In genomic region chr4:184953971-184954370, GRCh38 we compare ENCODE assay signal across 26 cellular contexts.
"Had no signal": no experiment of that assay in that cellular context is flagged by ENCODE, and none has a peak within 500 bp of the region (broad histone marks: within the 10 kb centered on the region; RNA-seq: fewer than 3 reads in every experiment).

No MANE protein-coding gene starts in this region.

- H3K27ac Mint-ChIP-seq: dendritic cell treated with granulocyte-macrophage colony-stimulating factor and Interleukin-4, amounts not matched to agents 40 ng/mL and 50 ng/mL, for 4 days; nephron progenitor cell; stimulated activated naive CD8-positive, alpha-beta T cell treated with anti-CD3 and anti-CD28 coated beads, Interleukin-15, amount 100 ng/mL, for 72 hours had no signal

- H3K27ac ChIP-seq: gastroesophageal sphincter, heart left ventricle, hepatocyte, left lung, neutrophil, prostate gland, right atrium auricular region, thyroid gland had no signal

- H3K36me3 ChIP-seq: gastroesophageal sphincter, heart left ventricle, left lung, neutrophil, prostate gland, right atrium auricular region, thyroid gland had no signal

- H3K4me1 Mint-ChIP-seq: stimulated activated naive CD8-positive, alpha-beta T cell treated with anti-CD3 and anti-CD28 coated beads, Interleukin-15, amount 100 ng/mL, for 72 hours had no signal

- H3K9me3 ChIP-seq: gastroesophageal sphincter, heart left ventricle, left lung, neutrophil, prostate gland, right atrium auricular region, thyroid gland had no signal

- H3K36me3 Mint-ChIP-seq: naive thymus-derived CD8-positive, alpha-beta T cell had no signal

- H3K9me3 Mint-ChIP-seq: dendritic cell treated with granulocyte-macrophage colony-stimulating factor and Interleukin-4, amounts not matched to agents 40 ng/mL and 50 ng/mL, for 4 days; naive thymus-derived CD8-positive, alpha-beta T cell; nephron progenitor cell; stimulated activated naive CD8-positive, alpha-beta T cell treated with anti-CD3 and anti-CD28 coated beads, Interleukin-15, amount 100 ng/mL, for 72 hours had no signal

- DNase-seq: effector CD8-positive, alpha-beta T cell; erythroblast; foreskin fibroblast; heart left ventricle; left cardiac atrium; mesendoderm; midbrain; naive thymus-derived CD8-positive, alpha-beta T cell; nephron progenitor cell; stimulated activated CD4-positive, alpha-beta T cell treated with anti-CD3 and anti-CD28 coated beads, Interleukin-12 subunit alpha, Interleukin-12 subunit beta, amount 100 ng/mL, for 4 hours; stimulated activated CD4-positive, alpha-beta T cell treated with anti-CD3 and anti-CD28 coated beads, Interleukin-1b, Interleukin-23, amount 100 ng/mL, for 48 hours; stimulated activated CD4-positive, alpha-beta T cell treated with anti-CD3 and anti-CD28 coated beads, Interleukin-4, amount 100 ng/mL, for 1 hour; stimulated activated CD8-positive, alpha-beta memory T cell treated with anti-CD3 and anti-CD28 coated beads, Interleukin-4, amount 100 ng/mL, for 48 hours; stimulated activated naive CD4-positive, alpha-beta T cell; stimulated activated naive CD8-positive, alpha-beta T cell treated with anti-CD3 and anti-CD28 coated beads, Interleukin-15, amount 100 ng/mL, for 72 hours; thyroid gland; trophoblast cell had no signal

- H3K4me3 ChIP-seq: gastroesophageal sphincter, heart left ventricle, hepatocyte, left lung, prostate gland, right atrium auricular region, smooth muscle cell, thyroid gland had no signal

- H3K4me1 ChIP-seq: gastroesophageal sphincter, left lung, prostate gland, right atrium auricular region, thyroid gland had no signal

- ATAC-seq: gastroesophageal sphincter; heart left ventricle; left cardiac atrium; left lung; naive thymus-derived CD8-positive, alpha-beta T cell; sciatic nerve; stimulated activated naive CD8-positive, alpha-beta T cell treated with anti-CD3 and anti-CD28 coated beads, Interleukin-15, amount 100 ng/mL, for 72 hours had no signal

- H3K4me3 Mint-ChIP-seq: dendritic cell treated with granulocyte-macrophage colony-stimulating factor and Interleukin-4, amounts not matched to agents 40 ng/mL and 50 ng/mL, for 4 days; naive thymus-derived CD8-positive, alpha-beta T cell; nephron progenitor cell; stimulated activated naive CD8-positive, alpha-beta T cell treated with anti-CD3 and anti-CD28 coated beads, Interleukin-15, amount 100 ng/mL, for 72 hours had no signal

- H3K27me3 ChIP-seq: gastroesophageal sphincter, heart left ventricle, hepatocyte, neutrophil, right atrium auricular region, thyroid gland had no signal
